29 cellular contexts compared by ENCODE assay signal in genomic region chr5:59922220-59922619, GRCh38.
"Had no signal": no experiment of that assay in that cellular context is flagged by ENCODE, and none has a peak within 500 bp of the region (broad histone marks: within the 10 kb centered on the region; RNA-seq: fewer than 3 reads in every experiment).

No MANE protein-coding gene starts in this region.

- H3K27me3 ChIP-seq: ascending aorta, breast epithelium, cardiac muscle cell, colonic mucosa, esophagus squamous epithelium, gastroesophageal sphincter had no signal

- H3K4me3 Mint-ChIP-seq: activated CD8-positive, alpha-beta T cell treated with anti-CD3 and anti-CD28 coated beads for 36 hours; activated naive CD4-positive, alpha-beta T cell treated with anti-CD3 and anti-CD28 coated beads, Interleukin-2, amount 10 ng/mL, durations not matched to agents 7 days and 5 days; activated naive CD8-positive, alpha-beta T cell treated with anti-CD3 and anti-CD28 coated beads, Interleukin-2, amount 10 ng/mL, durations not matched to agents 7 days and 5 days; activated T-cell treated with anti-CD3 and anti-CD28 coated beads, Interleukin-2, amount 50 U/mL, for 72 hours; brain; T-helper 17 cell; T-helper 2 cell treated with Interferon-gamma antibody and Interleukin-4, amounts not matched to agents 5 μg/mL and 100 μg/mL, for 36 hours had no signal

- H3K27ac ChIP-seq: ascending aorta, breast epithelium, cardiac muscle cell, colonic mucosa, epithelial cell of prostate, esophagus squamous epithelium, gastroesophageal sphincter, heart right ventricle had no signal

- H3K27me3 Mint-ChIP-seq: activated CD8-positive, alpha-beta T cell treated with anti-CD3 and anti-CD28 coated beads for 36 hours; activated naive CD4-positive, alpha-beta T cell treated with anti-CD3 and anti-CD28 coated beads, Interleukin-2, amount 10 ng/mL, durations not matched to agents 7 days and 5 days; activated naive CD8-positive, alpha-beta T cell treated with anti-CD3 and anti-CD28 coated beads, Interleukin-2, amount 10 ng/mL, durations not matched to agents 7 days and 5 days; brain; T-helper 17 cell had no signal

- H3K9me3 Mint-ChIP-seq: activated CD8-positive, alpha-beta T cell treated with anti-CD3 and anti-CD28 coated beads for 36 hours; activated naive CD4-positive, alpha-beta T cell treated with anti-CD3 and anti-CD28 coated beads, Interleukin-2, amount 10 ng/mL, durations not matched to agents 7 days and 5 days; activated naive CD4-positive, alpha-beta T cell treated with anti-CD3 and anti-CD28 coated beads, Interleukin-2, amount 50 U/mL, for 72 hours; activated naive CD8-positive, alpha-beta T cell treated with anti-CD3 and anti-CD28 coated beads, Interleukin-2, amount 10 ng/mL, durations not matched to agents 7 days and 5 days; brain; T-helper 2 cell treated with Interferon-gamma antibody and Interleukin-4, amounts not matched to agents 5 μg/mL and 100 μg/mL, for 36 hours had no signal

- H3K36me3 ChIP-seq: ascending aorta, breast epithelium, cardiac muscle cell, colonic mucosa, esophagus squamous epithelium, gastroesophageal sphincter, heart right ventricle had no signal

- H3K9me3 ChIP-seq: ascending aorta, breast epithelium, colonic mucosa, esophagus squamous epithelium, gastroesophageal sphincter, heart right ventricle had no signal

- H3K27ac Mint-ChIP-seq: activated CD8-positive, alpha-beta T cell treated with anti-CD3 and anti-CD28 coated beads for 36 hours; activated naive CD4-positive, alpha-beta T cell treated with anti-CD3 and anti-CD28 coated beads, Interleukin-2, amount 10 ng/mL, durations not matched to agents 7 days and 5 days; activated naive CD4-positive, alpha-beta T cell treated with anti-CD3 and anti-CD28 coated beads, Interleukin-2, amount 50 U/mL, for 72 hours; activated naive CD8-positive, alpha-beta T cell treated with anti-CD3 and anti-CD28 coated beads, Interleukin-2, amount 10 ng/mL, durations not matched to agents 7 days and 5 days; activated T-cell treated with anti-CD3 and anti-CD28 coated beads, Interleukin-2, amount 50 U/mL, for 72 hours; brain; T-helper 17 cell; T-helper 2 cell treated with Interferon-gamma antibody and Interleukin-4, amounts not matched to agents 5 μg/mL and 100 μg/mL, for 36 hours had no signal

- H3K4me3 ChIP-seq: ascending aorta, breast epithelium, cardiac muscle cell, colonic mucosa, esophagus squamous epithelium, gastroesophageal sphincter, heart right ventricle had no signal

- H3K36me3 Mint-ChIP-seq: activated naive CD4-positive, alpha-beta T cell treated with anti-CD3 and anti-CD28 coated beads, Interleukin-2, amount 10 ng/mL, durations not matched to agents 7 days and 5 days; activated naive CD4-positive, alpha-beta T cell treated with anti-CD3 and anti-CD28 coated beads, Interleukin-2, amount 50 U/mL, for 72 hours; activated naive CD8-positive, alpha-beta T cell treated with anti-CD3 and anti-CD28 coated beads, Interleukin-2, amount 10 ng/mL, durations not matched to agents 7 days and 5 days; brain had no signal

- H3K4me1 Mint-ChIP-seq: activated naive CD4-positive, alpha-beta T cell treated with anti-CD3 and anti-CD28 coated beads, Interleukin-2, amount 10 ng/mL, durations not matched to agents 7 days and 5 days; activated naive CD8-positive, alpha-beta T cell treated with anti-CD3 and anti-CD28 coated beads, Interleukin-2, amount 10 ng/mL, durations not matched to agents 7 days and 5 days; T-helper 17 cell had no signal

- DNase-seq: activated CD4-positive, alpha-beta T cell treated with anti-CD3 and anti-CD28 coated beads for 1 hour; activated CD4-positive, alpha-beta T cell treated with anti-CD3 and anti-CD28 coated beads for 4 hours; activated CD4-positive, alpha-beta T cell treated with anti-CD3 and anti-CD28 coated beads, Interleukin-2, amount 50 U/mL, for 1 hour; activated CD4-positive, alpha-beta T cell treated with anti-CD3 and anti-CD28 coated beads, Interleukin-2, amount 50 U/mL, for 48 hours; activated CD8-positive, alpha-beta memory T cell treated with anti-CD3 and anti-CD28 coated beads for 24 hours; activated CD8-positive, alpha-beta T cell treated with anti-CD3 and anti-CD28 coated beads for 36 hours; activated gamma-delta T cell; activated naive CD4-positive, alpha-beta T cell; activated naive CD4-positive, alpha-beta T cell treated with anti-CD3 and anti-CD28 coated beads, Interleukin-2, amount 10 ng/mL, durations not matched to agents 7 days and 5 days; activated naive CD8-positive, alpha-beta T cell treated with anti-CD3 and anti-CD28 coated beads, Interleukin-2, amount 10 ng/mL, durations not matched to agents 7 days and 5 days; activated T-cell treated with anti-CD3 and anti-CD28 coated beads, Interleukin-2, amount 50 U/mL, for 72 hours; central memory CD4-positive, alpha-beta T cell; cerebellar nuclear complex; colonic mucosa; effector CD8-positive, alpha-beta T cell; esophagus squamous epithelium; foreskin melanocyte; heart right ventricle; T-helper 1 cell; T-helper 17 cell; T1000 had no signal

- H3K4me1 ChIP-seq: ascending aorta, breast epithelium, colonic mucosa, esophagus squamous epithelium, gastroesophageal sphincter, heart right ventricle had no signal
